In genomic region chr1:203229471-203230178, GRCh38 we compare ENCODE assay signal across 17 cellular contexts. TPM values are rescaled to one million over a fixed set of nuclear protein-coding genes. Genes with fewer than 3 reads are reported as not detected.
A peak's percentile ranks its signal among the peaks of the same experiment; 100 is the strongest.
DNase-seq lines count a peak whose midpoint lies in the region; TF ChIP-seq lines count a peak whose summit lies in the region.
"Had no signal": no experiment of that assay in that cellular context is flagged by ENCODE, and none has a peak within 500 bp of the region (broad histone marks: within the 10 kb centered on the region; RNA-seq: fewer than 3 reads in every experiment).

TSS of gene CHIT1 (minus strand) at chr1:203229673. CDS start at chr1:203229636, 37 bp downstream.

- DNase-seq in AG20443 (ENCODE audit: low spot score) = peak; percentile 49
- DNase-seq in HT1080 (ENCODE audit: low read depth) = peak; percentile 34
- DNase-seq in fibroblast of mammary gland (ENCODE audit: low read depth) = peak; percentile 34
- DNase-seq in osteocyte (ENCODE audit: extremely low spot score, unreplicated experiment) = peak; percentile 62
- DNase-seq in thyroid gland = no peak
- no peak for DNase-seq in activated naive CD4-positive, alpha-beta T cell treated with Interleukin-2 at 50 U/mL for 16 hours
- no peak for DNase-seq in ecto neural progenitor cell (ENCODE audit: low spot score)
- DNase-seq: COR-L47, DMS153, GOT3, NCI-H1105, NCI-H1694, NCI-H2227 treated with DMSO at 0.1 percent for 48 hours, NCI-H524 treated with DMSO at 0.1 percent for 48 hours, Right ventricle myocardium superior had no signal

- H3K36me3 Mint-ChIP-seq in osteocyte (ENCODE audit: unreplicated experiment) = no peaks in the 10 kb centered on the region

- no peaks in the 10 kb centered on the region for H3K4me1 ChIP-seq in thyroid gland

- TF ChIP-seq POLR2A in thyroid gland (IDR thresholded peaks at IDR 0.05) = no peak

- H3K27ac Mint-ChIP-seq in osteocyte (ENCODE audit: unreplicated experiment) = no peak within 1 kb of the TSS

- no peaks in the 10 kb centered on the region for H3K27me3 ChIP-seq in thyroid gland

- H3K27ac ChIP-seq in thyroid gland = no peak within 1 kb of the TSS

- no peak within 1 kb of the TSS for H3K4me3 Mint-ChIP-seq in osteocyte (ENCODE audit: unreplicated experiment)

- H3K9me3 ChIP-seq in thyroid gland = no peaks in the 10 kb centered on the region

- peaks cover 11% of the 10 kb centered on the region for H3K9me3 Mint-ChIP-seq in osteocyte (ENCODE audit: unreplicated experiment)

- TF ChIP-seq CTCF in fibroblast of mammary gland (conservative IDR thresholded peaks at IDR 0.05; ENCODE audit: control insufficient read depth, insufficient read depth, low read depth, low read length) = no peak
- TF ChIP-seq CTCF in osteocyte (IDR thresholded peaks at IDR 0.05) = no peak
- no peak for TF ChIP-seq CTCF in thyroid gland (IDR thresholded peaks at IDR 0.05)

- no peaks in the 10 kb centered on the region for H3K36me3 ChIP-seq in thyroid gland

- no peak within 1 kb of the TSS for H3K4me3 ChIP-seq in fibroblast of mammary gland (ENCODE audit: control insufficient read depth, low read depth, low read length)
- H3K4me3 ChIP-seq in thyroid gland (replicated peaks in 1 of 3) = no peak within 1 kb of the TSS
- H3K4me3 ChIP-seq: K562 had no signal

- intact Hi-C loops in thyroid gland (cut with DNase I) = no loop called here

- H3K27me3 Mint-ChIP-seq in osteocyte (ENCODE audit: unreplicated experiment) = peaks cover 70% of the 10 kb centered on the region

- WGBS in thyroid gland, 2 donors = 91 to 99% methylated on average over 7 of the region's 7 CpGs

- H3K4me1 Mint-ChIP-seq in osteocyte (ENCODE audit: unreplicated experiment) = no peaks in the 10 kb centered on the region

RNA-seq across cellular contexts. Expression of gene CHIT1, which starts in this region (rescaled TPM):
- not detected in 2 replicates for total RNA-seq in HT1080 (2014; rRNA removed; shearing (Covaris generic))
- polyA plus RNA-seq in HT1080 (2015; cell fraction: cytosol; rRNA removed) = not detected in 2 replicates
- polyA plus RNA-seq in HT1080 (2015; cell fraction: nucleus; rRNA removed) = not detected in 2 replicates
- not detected in 2 replicates for total RNA-seq in osteocyte
- 1 to 10 TPM in 2 of 4 donors, under 1 TPM in 1, not detected in 1; 0.45 to 9.0 (median 1.2) TPM for total RNA-seq in thyroid gland
- total RNA-seq: A673, K562 had no signal
- polyA plus RNA-seq: K562 had no signal

Comparison
In these comparisons a context has a peak if more than half of its experiments do, and no peak if none do; other contexts are left out.
1. Peak in DNase-seq in HT1080; RNA of the gene not detected or under 1 TPM.
2. Peak in DNase-seq in osteocyte; RNA of the gene not detected or under 1 TPM.
3. DNase-seq: peak in AG20443 (single experiment) and fibroblast of mammary gland (single experiment); none in thyroid gland (0 of 2), activated naive CD4-positive, alpha-beta T cell treated with Interleukin-2 at 50 U/mL for 16 hours (single experiment) and ecto neural progenitor cell (single experiment).